ENCODE assay signal across 24 cellular contexts in genomic region chr2:196980498-196980897, GRCh38.
A peak's percentile ranks its signal among the peaks of the same experiment; 100 is the strongest.
DNase-seq lines count a peak whose midpoint lies in the region; ATAC-seq lines count a peak whose summit lies in the region.
"Had no signal": no experiment of that assay in that cellular context is flagged by ENCODE, and none has a peak within 500 bp of the region (broad histone marks: within the 10 kb centered on the region; RNA-seq: fewer than 3 reads in every experiment).

No MANE protein-coding gene starts in this region.

- ATAC-seq in memory B cell (ENCODE audit: low read depth): no peak
- no peak for ATAC-seq in HG03378 (IDR thresholded peaks at IDR 0.05; ENCODE audit: unreplicated experiment)
- ATAC-seq in GM21447 (IDR thresholded peaks at IDR 0.05; ENCODE audit: unreplicated experiment): no peak
- ATAC-seq: effector memory CD8-positive, alpha-beta T cell; mucosa of descending colon; WTC11 had no signal

- H3K4me1 Mint-ChIP-seq in memory B cell: no peaks in the 10 kb centered on the region
- no peaks in the 10 kb centered on the region for H3K4me1 Mint-ChIP-seq in activated naive CD4-positive, alpha-beta T cell treated with anti-CD3 and anti-CD28 coated beads, Interleukin-2, amount 10 ng/mL, durations not matched to agents 7 days and 5 days

- no peaks in the 10 kb centered on the region for H3K27me3 Mint-ChIP-seq in memory B cell
- no peaks in the 10 kb centered on the region for H3K27me3 Mint-ChIP-seq in activated naive CD4-positive, alpha-beta T cell treated with anti-CD3 and anti-CD28 coated beads, Interleukin-2, amount 10 ng/mL, durations not matched to agents 7 days and 5 days
- H3K27me3 Mint-ChIP-seq: effector memory CD8-positive, alpha-beta T cell had no signal

- peaks cover under 1% of the 10 kb centered on the region for H3K36me3 Mint-ChIP-seq in memory B cell
- H3K36me3 Mint-ChIP-seq in activated naive CD4-positive, alpha-beta T cell treated with anti-CD3 and anti-CD28 coated beads, Interleukin-2, amount 10 ng/mL, durations not matched to agents 7 days and 5 days: peaks cover 28% of the 10 kb centered on the region
- H3K36me3 Mint-ChIP-seq: WTC11 had no signal

- CTCF ChIA-PET in activated naive CD4-positive, alpha-beta T cell treated with anti-CD3 and anti-CD28 coated beads, Interleukin-2, amount 10 ng/mL, durations not matched to agents 7 days and 5 days (lab: Charles Lee): no interaction called here

- H3K4me3 Mint-ChIP-seq in memory B cell: no peak overlapping the region
- H3K4me3 Mint-ChIP-seq in activated naive CD4-positive, alpha-beta T cell treated with anti-CD3 and anti-CD28 coated beads, Interleukin-2, amount 10 ng/mL, durations not matched to agents 7 days and 5 days: no peak overlapping the region
- H3K4me3 Mint-ChIP-seq: effector memory CD8-positive, alpha-beta T cell; HFFc6; neural crest cell; WTC11 had no signal

- DNase-seq in NCI-H2107 treated with DMSO at 0.1 percent for 48 hours (lab: John Stamatoyannopoulos, UW; ENCODE audit: unreplicated experiment): peak; percentile 46
- no peak for DNase-seq in NCI-H2107 (lab: John Stamatoyannopoulos, UW)
- DNase-seq in NCI-H146 (lab: John Stamatoyannopoulos, UW): peak; percentile 47
- DNase-seq in NCI-H524 treated with DMSO at 0.1 percent for 48 hours (lab: John Stamatoyannopoulos, UW): peak; percentile 94
- DNase-seq in memory B cell (ENCODE audit: low spot score in 2 of 2): no peak
- no peak for DNase-seq in activated naive CD4-positive, alpha-beta T cell treated with anti-CD3 and anti-CD28 coated beads, Interleukin-2, amount 10 ng/mL, durations not matched to agents 7 days and 5 days
- DNase-seq: ACHN; activated CD4-positive, alpha-beta T cell treated with anti-CD3 and anti-CD28 coated beads, Interleukin-2, amount 50 U/mL, for 4 hours; activated CD8-positive, alpha-beta memory T cell treated with anti-CD3 and anti-CD28 coated beads, Interleukin-2, amount 50 U/mL, for 48 hours; brain microvascular endothelial cell; Calu3; colonic mucosa; effector memory CD8-positive, alpha-beta T cell; GDM1; HFFc6; islet precursor cell; mucosa of descending colon; MV-4-11; NCI-H510A treated with DMSO at 0.1 percent for 48 hours; T-helper 9 cell had no signal

- H3K27ac Mint-ChIP-seq in memory B cell: peak overlapping the region; percentile 17
- no peak overlapping the region for H3K27ac Mint-ChIP-seq in activated naive CD4-positive, alpha-beta T cell treated with anti-CD3 and anti-CD28 coated beads, Interleukin-2, amount 10 ng/mL, durations not matched to agents 7 days and 5 days
- H3K27ac Mint-ChIP-seq: effector memory CD8-positive, alpha-beta T cell; HFFc6; WTC11 had no signal

- peaks cover 7% of the 10 kb centered on the region for H3K9me3 Mint-ChIP-seq in memory B cell
- H3K9me3 Mint-ChIP-seq in activated naive CD4-positive, alpha-beta T cell treated with anti-CD3 and anti-CD28 coated beads, Interleukin-2, amount 10 ng/mL, durations not matched to agents 7 days and 5 days: peaks cover 5% of the 10 kb centered on the region
- H3K9me3 Mint-ChIP-seq: HFFc6 had no signal

Comparison
In these comparisons a context has a peak if more than half of its experiments do, and no peak if none do; other contexts are left out.
1. DNase-seq: peak in NCI-H2107 treated with DMSO at 0.1 percent for 48 hours (single experiment), NCI-H146 (single experiment) and NCI-H524 treated with DMSO at 0.1 percent for 48 hours (single experiment); none in NCI-H2107 (single experiment), memory B cell (0 of 2) and activated naive CD4-positive, alpha-beta T cell treated with anti-CD3 and anti-CD28 coated beads, Interleukin-2, amount 10 ng/mL, durations not matched to agents 7 days and 5 days (single experiment).